Comparison of ENCODE assay signal across 8 cellular contexts in genomic region chr3:125916376-125916978, GRCh38. TPM values are rescaled to one million over a fixed set of nuclear protein-coding genes. Genes with fewer than 3 reads are reported as not detected.
DNase-seq lines count a peak whose midpoint lies in the region; ATAC-seq, FAIRE-seq and TF ChIP-seq lines count a peak whose summit lies in the region.

No MANE protein-coding gene starts in this region.

- H3K79me2 ChIP-seq in endothelial cell of umbilical vein (ENCODE audit: control insufficient read depth, insufficient read depth, low read length): no peaks in the 10 kb centered on the region

- DNase-seq in D721Med (ENCODE audit: insufficient read length, low spot score) (peak; percentile 36), NCI-H69 (lab: John Stamatoyannopoulos, UW) (peak; percentile 93), endothelial cell of umbilical vein (ENCODE audit: low read depth, low spot score) (peak; percentile 92), midbrain (lab: John Stamatoyannopoulos, UW) (peak; percentile 96)
- DNase-seq in activated CD4-positive, alpha-beta memory T cell treated with anti-CD3 and anti-CD28 coated beads for 36 hours: peak; percentile 99
- DNase-seq in stimulated activated effector memory CD8-positive, alpha-beta T cell treated with anti-CD3 and anti-CD28 coated beads, Interleukin-12 subunit alpha, Interleukin-12 subunit beta, amount 100 ng/mL, for 72 hours (ENCODE audit: low spot score in 2 of 2): peak; percentile 91 to 96

- peak overlapping the region; percentile 83 for H3K27ac Mint-ChIP-seq in activated CD4-positive, alpha-beta memory T cell treated with anti-CD3 and anti-CD28 coated beads for 36 hours
- H3K27ac Mint-ChIP-seq in stimulated activated effector memory CD8-positive, alpha-beta T cell treated with anti-CD3 and anti-CD28 coated beads, Interleukin-12 subunit alpha, Interleukin-12 subunit beta, amount 100 ng/mL, for 72 hours: peak overlapping the region; percentile 81

- TF ChIP-seq CTCF in D721Med (IDR thresholded peaks at IDR 0.05; ENCODE audit: insufficient read depth, missing control alignments): peak; percentile 24
- no peak for TF ChIP-seq CTCF in endothelial cell of umbilical vein (IDR thresholded peaks at IDR 0.05; ENCODE audit: extremely low read depth in 1 of 2, insufficient read depth in 1 of 2, low read depth in 1 of 2, low read length in 2 of 2)

- H3K27me3 Mint-ChIP-seq in activated CD4-positive, alpha-beta memory T cell treated with anti-CD3 and anti-CD28 coated beads for 36 hours: no peaks in the 10 kb centered on the region

- POLR2A ChIA-PET in activated CD4-positive, alpha-beta memory T cell treated with anti-CD3 and anti-CD28 coated beads for 36 hours (lab: Charles Lee): no interaction called here
- POLR2A ChIA-PET in endothelial cell of umbilical vein (lab: Charles Lee): no interaction called here

- intact Hi-C loops in activated CD4-positive, alpha-beta memory T cell treated with anti-CD3 and anti-CD28 coated beads for 36 hours (cut with micrococcal nuclease): loop anchor here (1.0 to 5.0 kb wide), 6 partner anchors 150 to 1756 kb away; partner anchors contain the start of genes ABTB1, OSBPL11 and ZNF148
- intact Hi-C loops in endothelial cell of umbilical vein (cut with micrococcal nuclease): loop anchor here (1.0 to 10.0 kb wide), 5 partner anchors 74 to 558 kb away; partner anchors contain the start of genes OSBPL11, SLC41A3 and ZXDC

- BruUV-seq in endothelial cell of umbilical vein (replicated peaks; lab: Mats Ljungman, UMichigan): no TSS peak

- no peaks in the 10 kb centered on the region for H3K27me3 ChIP-seq in endothelial cell of umbilical vein (ENCODE audit: control insufficient read depth in 2 of 2, insufficient read depth in 2 of 2, low read length in 2 of 2)

- H3K36me3 Mint-ChIP-seq in activated CD4-positive, alpha-beta memory T cell treated with anti-CD3 and anti-CD28 coated beads for 36 hours: no peaks in the 10 kb centered on the region
- no peaks in the 10 kb centered on the region for H3K36me3 Mint-ChIP-seq in stimulated activated effector memory CD8-positive, alpha-beta T cell treated with anti-CD3 and anti-CD28 coated beads, Interleukin-12 subunit alpha, Interleukin-12 subunit beta, amount 100 ng/mL, for 72 hours

- H2AFZ ChIP-seq in endothelial cell of umbilical vein (ENCODE audit: low read depth, low read length): peak overlapping the region; percentile 83

- dilution Hi-C loops in endothelial cell of umbilical vein (cut with MboI; ENCODE audit: extremely low pct_ligation_motif_present, low sequenced_read_pairs): no loop called here

- H3K4me3 ChIP-seq in endothelial cell of umbilical vein (replicated peaks in 1 of 3; ENCODE audit: insufficient read depth in 1 of 3, low read depth in 1 of 3, low read length in 3 of 3): peak overlapping the region; percentile 4 to 85 (median 62)

- no peaks in the 10 kb centered on the region for H3K9me3 Mint-ChIP-seq in activated CD4-positive, alpha-beta memory T cell treated with anti-CD3 and anti-CD28 coated beads for 36 hours
- H3K9me3 Mint-ChIP-seq in stimulated activated effector memory CD8-positive, alpha-beta T cell treated with anti-CD3 and anti-CD28 coated beads, Interleukin-12 subunit alpha, Interleukin-12 subunit beta, amount 100 ng/mL, for 72 hours: no peaks in the 10 kb centered on the region

- H3K4me1 ChIP-seq in endothelial cell of umbilical vein (ENCODE audit: control insufficient read depth, extremely low read depth, insufficient read depth, low read length): no peaks in the 10 kb centered on the region

- no peaks in the 10 kb centered on the region for H3K9me1 ChIP-seq in endothelial cell of umbilical vein (replicated peaks; ENCODE audit: control insufficient read depth, extremely low read depth, insufficient read depth, low read length)

- CTCF ChIA-PET in activated CD4-positive, alpha-beta memory T cell treated with anti-CD3 and anti-CD28 coated beads for 36 hours (lab: Charles Lee): interaction anchor here (1.7 kb wide), 1 partner anchor 150 kb away, joined by 5 read pairs; no protein-coding TSS in a partner anchor
- CTCF ChIA-PET in endothelial cell of umbilical vein (lab: Charles Lee): interaction anchor here (0.6 to 1.8 kb wide), 3 partner anchors 12 to 150 kb away, joined by 3 to 7 read pairs (median 4); no protein-coding TSS in a partner anchor

- H3K36me3 ChIP-seq in endothelial cell of umbilical vein (ENCODE audit: control insufficient read depth in 2 of 2, extremely low read depth in 1 of 2, insufficient read depth in 2 of 2, low read length in 2 of 2): no peaks in the 10 kb centered on the region

- peak overlapping the region; percentile 28 for H3K4me2 ChIP-seq in endothelial cell of umbilical vein (ENCODE audit: insufficient read depth, low read length)

- no peaks in the 10 kb centered on the region for H4K20me1 ChIP-seq in endothelial cell of umbilical vein (replicated peaks; ENCODE audit: control insufficient read depth, extremely low read depth, insufficient read depth, low read length)

- peak overlapping the region; percentile 54 for H3K27ac ChIP-seq in endothelial cell of umbilical vein (ENCODE audit: insufficient read depth, low read depth, low read length)

- H3K9me3 ChIP-seq in endothelial cell of umbilical vein (replicated peaks; ENCODE audit: control insufficient read depth, insufficient read depth, low read length): no peaks in the 10 kb centered on the region

- H3K4me1 Mint-ChIP-seq in activated CD4-positive, alpha-beta memory T cell treated with anti-CD3 and anti-CD28 coated beads for 36 hours (ENCODE audit: low read depth): peaks cover 23% of the 10 kb centered on the region
- peaks cover 16% of the 10 kb centered on the region for H3K4me1 Mint-ChIP-seq in stimulated activated effector memory CD8-positive, alpha-beta T cell treated with anti-CD3 and anti-CD28 coated beads, Interleukin-12 subunit alpha, Interleukin-12 subunit beta, amount 100 ng/mL, for 72 hours

- FAIRE-seq in D721Med (lab: Jason Lieb, UNC) (no peak), endothelial cell of umbilical vein (lab: Jason Lieb, UNC) (no peak)

- peak overlapping the region; percentile 84 for H3K4me3 Mint-ChIP-seq in activated CD4-positive, alpha-beta memory T cell treated with anti-CD3 and anti-CD28 coated beads for 36 hours
- peak overlapping the region; percentile 75 for H3K4me3 Mint-ChIP-seq in stimulated activated effector memory CD8-positive, alpha-beta T cell treated with anti-CD3 and anti-CD28 coated beads, Interleukin-12 subunit alpha, Interleukin-12 subunit beta, amount 100 ng/mL, for 72 hours

- H3K9ac ChIP-seq in endothelial cell of umbilical vein (replicated peaks; ENCODE audit: extremely low read depth, insufficient read depth, low read length): peak overlapping the region; percentile 44

- peak; percentile 36 for TF ChIP-seq POLR2A in endothelial cell of umbilical vein (IDR thresholded peaks at IDR 0.05; ENCODE audit: low read depth, low read length)

- ATAC-seq in GM19467 (IDR thresholded peaks at IDR 0.05; ENCODE audit: unreplicated experiment) (peak; percentile 69), HG03571 (IDR thresholded peaks at IDR 0.05; ENCODE audit: unreplicated experiment) (peak; percentile 85)
- peak; percentile 95 for ATAC-seq in stimulated activated effector memory CD8-positive, alpha-beta T cell treated with anti-CD3 and anti-CD28 coated beads, Interleukin-12 subunit alpha, Interleukin-12 subunit beta, amount 100 ng/mL, for 72 hours

TF ChIP-seq in endothelial cell of umbilical vein, 7 proteins besides CTCF, POLR2A, EP300 and RAD21:
- peak; percentile 69 for TF ChIP-seq POLR2AphosphoS5 (IDR thresholded peaks at IDR 0.05; ENCODE audit: insufficient read depth, low read depth, low read length)
- TF ChIP-seq GATA2 (IDR thresholded peaks at IDR 0.05; ENCODE audit: insufficient read depth, insufficient read length, low read depth, low read length): no peak
- TF ChIP-seq JUN (IDR thresholded peaks at IDR 0.05; ENCODE audit: borderline replicate concordance, insufficient read depth, insufficient read length, low read depth): no peak

RNA-seq across cellular contexts. Expression of gene ROPN1B, which starts 52.5 kb away (rescaled TPM):
- not detected for total RNA-seq in activated CD4-positive, alpha-beta memory T cell treated with anti-CD3 and anti-CD28 coated beads for 36 hours
- total RNA-seq in endothelial cell of umbilical vein: not detected in 2 replicates
- not detected in 2 replicates for polyA plus RNA-seq in endothelial cell of umbilical vein
- polyA plus RNA-seq in endothelial cell of umbilical vein (2011; cell fraction: cytosol; rRNA removed): not detected in 2 replicates
- polyA plus RNA-seq in endothelial cell of umbilical vein (2011; cell fraction: nucleus; rRNA removed): not detected in 2 replicates
- polyA plus RNA-seq in endothelial cell of umbilical vein (2012): not detected in 2 replicates
- not detected in 2 replicates for polyA minus RNA-seq in endothelial cell of umbilical vein
- not detected for polyA minus RNA-seq in endothelial cell of umbilical vein (2011; cell fraction: cytosol; rRNA and poly(A)+ RNA removed)
- polyA minus RNA-seq in endothelial cell of umbilical vein (2011; cell fraction: nucleus; rRNA and poly(A)+ RNA removed): not detected in 2 replicates

Comparison
In these comparisons a context has a peak if more than half of its experiments do, and no peak if none do; other contexts are left out.
1. Peak in every context shown above with its lines: DNase-seq, ATAC-seq, H3K4me3 ChIP-seq and H3K27ac ChIP-seq.
2. DNase-seq: peak in every context shown above with its lines; median percentile 99 in activated CD4-positive, alpha-beta memory T cell treated with anti-CD3 and anti-CD28 coated beads for 36 hours; 96 in midbrain; 94 in stimulated activated effector memory CD8-positive, alpha-beta T cell treated with anti-CD3 and anti-CD28 coated beads, Interleukin-12 subunit alpha, Interleukin-12 subunit beta, amount 100 ng/mL, for 72 hours; 93 in NCI-H69; 92 in endothelial cell of umbilical vein; 36 in D721Med.